22 cellular contexts compared by ENCODE assay signal in genomic region chr9:134145262-134145661, GRCh38. TPM values are rescaled to one million over a fixed set of nuclear protein-coding genes. Genes with fewer than 3 reads are reported as not detected.
"Had no signal": no experiment of that assay in that cellular context is flagged by ENCODE, and none has a peak within 500 bp of the region (broad histone marks: within the 10 kb centered on the region; RNA-seq: fewer than 3 reads in every experiment).

No MANE protein-coding gene starts in this region.

- H3K9ac ChIP-seq: KMS-11 had no signal

- DNase-seq: Kasumi-1, MM.1S, NCI-H1092 treated with DMSO at 0.1 percent for 48 hours, NCI-H1436, NCI-H187, NCI-H2029, NCI-H2081 treated with DMSO at 0.1 percent for 48 hours, NCI-H2171, NCI-H226, NCI-H446, NCI-H510A, NCI-H524 treated with DMSO at 0.1 percent for 48 hours, NCI-H69, NCI-H774, RPMI8226, SHP77 had no signal

- H3K4me3 ChIP-seq: K562 had no signal

- H3K27ac ChIP-seq: KMS-11 had no signal

- H3K4me2 ChIP-seq: KMS-11 had no signal

RNA-seq across cellular contexts. Expression of gene RNU6ATAC, which starts 19.1 kb away (rescaled TPM):
- total RNA-seq: HT1080, M059J had no signal
- polyA plus RNA-seq: HepG2, IgD-negative memory B cell, K562 had no signal
